Comparison of ENCODE assay signal across 8 cellular contexts in the genomic region with DNA sequence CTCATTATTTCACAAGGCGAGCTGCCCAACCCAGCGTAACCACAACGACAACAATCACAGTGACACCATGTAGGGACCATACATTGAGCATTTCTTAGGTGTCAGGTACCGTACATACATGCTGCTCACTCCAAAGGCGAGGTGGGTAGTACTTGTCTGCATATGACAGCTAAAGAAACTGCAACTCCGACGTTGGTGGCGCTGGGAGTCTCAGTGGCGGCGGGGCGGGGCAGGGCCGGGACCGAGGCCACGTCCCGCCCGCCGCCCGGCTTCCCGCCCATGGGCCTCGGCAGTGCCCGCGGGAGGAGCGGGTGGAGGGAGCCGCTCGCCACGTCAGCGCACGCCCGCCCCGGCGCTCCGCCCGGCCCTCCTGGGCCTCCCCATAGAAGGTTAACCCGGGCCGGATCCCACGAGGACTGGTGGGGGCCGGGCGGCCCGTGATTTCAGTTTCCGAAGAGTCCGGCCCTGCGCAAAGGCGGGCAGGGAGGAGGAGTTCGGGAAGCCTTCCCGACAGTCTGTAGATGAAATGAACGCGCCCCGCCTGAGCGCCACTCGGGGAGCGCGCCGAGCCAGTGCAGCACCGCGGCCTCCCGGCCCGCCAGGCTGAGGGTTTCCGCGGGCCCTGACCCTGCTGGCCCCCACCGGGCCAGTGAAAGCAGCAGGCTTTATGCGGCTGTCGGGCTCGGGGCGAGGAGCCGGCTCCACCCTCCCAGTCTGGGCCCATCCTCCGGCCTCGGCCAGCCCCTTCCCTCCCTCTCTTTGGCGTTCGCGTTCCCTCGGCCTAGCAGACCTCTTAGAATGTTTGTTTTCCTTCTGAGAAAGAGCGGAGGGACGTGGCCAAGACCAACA.
DNase-seq lines count a peak whose midpoint lies in the region; ATAC-seq and TF ChIP-seq lines count a peak whose summit lies in the region.

No MANE protein-coding gene starts in this region.

- H3K27ac ChIP-seq in Peyer's patch (peak overlapping the region; percentile 84 to 99 (median 92)), fibroblast of lung (ENCODE audit: insufficient read depth, low read length) (peak overlapping the region; percentile 80)
- peak overlapping the region; percentile 63 for H3K27ac ChIP-seq in naive thymus-derived CD4-positive, alpha-beta T cell (ENCODE audit: low read depth, low read length)

- peak; percentile 53 for DNase-seq in COLO829 (ENCODE audit: low spot score)
- peak; percentile 73 to 96 (median 94) for DNase-seq in Peyer's patch
- DNase-seq in fibroblast of lung (ENCODE audit: low read depth in 2 of 2) = peak; percentile 94
- peak; percentile 30 to 88 (median 49) for DNase-seq in naive thymus-derived CD4-positive, alpha-beta T cell

- H3K4me3 ChIP-seq in Peyer's patch (peak overlapping the region; percentile 46 to 70 (median 54)), fibroblast of lung (replicated peaks in 1 of 4; ENCODE audit: control extremely low read depth in 1 of 4, insufficient read depth in 1 of 4, low read depth in 3 of 4, low read length in 4 of 4) (peak overlapping the region; percentile 39 to 60 (median 52))
- peak overlapping the region; percentile 60 for H3K4me3 ChIP-seq in naive thymus-derived CD4-positive, alpha-beta T cell (ENCODE audit: low read length)

- peak overlapping the region; percentile 80 for H3K4me3 Mint-ChIP-seq in activated T-helper 17 cell treated with anti-CD3 and anti-CD28 coated beads, Interleukin-2, amount 50 U/mL, for 72 hours
- H3K4me3 Mint-ChIP-seq in naive thymus-derived CD4-positive, alpha-beta T cell = peak overlapping the region; percentile 74 to 86 (median 80)
- H3K4me3 Mint-ChIP-seq in stimulated activated memory B cell treated with anti-CD40 and anti-IgM and Interleukin-4, amounts not matched to agents 10 μg/mL and 1 μg/mL and 100 μg/mL, for 72 hours = peak overlapping the region; percentile 89

- H3K36me3 ChIP-seq in Peyer's patch = no peaks in the 10 kb centered on the region
- no peaks in the 10 kb centered on the region for H3K36me3 ChIP-seq in fibroblast of lung (ENCODE audit: control insufficient read depth, insufficient read depth, low read length)
- no peaks in the 10 kb centered on the region for H3K36me3 ChIP-seq in naive thymus-derived CD4-positive, alpha-beta T cell (ENCODE audit: control insufficient read depth in 2 of 3, insufficient read depth in 3 of 3, low read length in 3 of 3)

- POLR2A ChIA-PET in naive thymus-derived CD4-positive, alpha-beta T cell (lab: Charles Lee) = no interaction called here

- CTCF ChIA-PET in naive thymus-derived CD4-positive, alpha-beta T cell (lab: Charles Lee) = no interaction called here

- TF ChIP-seq CTCF in Peyer's patch (IDR thresholded peaks at IDR 0.05) (peak in 2 of 6 experiments; percentile 12 to 19), fibroblast of lung (conservative IDR thresholded peaks at IDR 0.05 in 1 of 2, IDR thresholded peaks at IDR 0.05 in 1 of 2; ENCODE audit: low read depth in 1 of 2, low read length in 2 of 2) (no peak)

- peak overlapping the region; percentile 84 for H3K9ac ChIP-seq in fibroblast of lung (ENCODE audit: insufficient read depth, low read length)

- no peaks in the 10 kb centered on the region for H3K27me3 ChIP-seq in Peyer's patch
- H3K27me3 ChIP-seq in fibroblast of lung (ENCODE audit: control insufficient read depth, insufficient read depth, low read length) = no peaks in the 10 kb centered on the region
- no peaks in the 10 kb centered on the region for H3K27me3 ChIP-seq in naive thymus-derived CD4-positive, alpha-beta T cell (ENCODE audit: control insufficient read depth in 2 of 2, insufficient read depth in 2 of 2, low read length in 2 of 2)

- H3K27me3 Mint-ChIP-seq in activated T-helper 17 cell treated with anti-CD3 and anti-CD28 coated beads, Interleukin-2, amount 50 U/mL, for 72 hours = no peaks in the 10 kb centered on the region
- H3K27me3 Mint-ChIP-seq in naive thymus-derived CD4-positive, alpha-beta T cell = no peaks in the 10 kb centered on the region
- no peaks in the 10 kb centered on the region for H3K27me3 Mint-ChIP-seq in stimulated activated memory B cell treated with anti-CD40 and anti-IgM and Interleukin-4, amounts not matched to agents 10 μg/mL and 1 μg/mL and 100 μg/mL, for 72 hours

- H3K27ac Mint-ChIP-seq in activated T-helper 17 cell treated with anti-CD3 and anti-CD28 coated beads, Interleukin-2, amount 50 U/mL, for 72 hours = peak overlapping the region; percentile 80
- H3K27ac Mint-ChIP-seq in naive thymus-derived CD4-positive, alpha-beta T cell = peak overlapping the region in 8 of 9 donors; percentile 33 to 91 (median 74)
- peak overlapping the region; percentile 94 for H3K27ac Mint-ChIP-seq in stimulated activated memory B cell treated with anti-CD40 and anti-IgM and Interleukin-4, amounts not matched to agents 10 μg/mL and 1 μg/mL and 100 μg/mL, for 72 hours

- H3K4me1 ChIP-seq in Peyer's patch = peaks cover 0 to 34% (median 6%) of the 10 kb centered on the region in 4 donors
- peaks cover 2% of the 10 kb centered on the region for H3K4me1 ChIP-seq in fibroblast of lung (ENCODE audit: control insufficient read depth, extremely low read depth, insufficient read depth, low read length)
- peaks cover 4% of the 10 kb centered on the region in 2 donors for H3K4me1 ChIP-seq in naive thymus-derived CD4-positive, alpha-beta T cell (ENCODE audit: control insufficient read depth in 2 of 2, insufficient read depth in 2 of 2, low read length in 2 of 2)

- no peaks in the 10 kb centered on the region for H3K36me3 Mint-ChIP-seq in activated T-helper 17 cell treated with anti-CD3 and anti-CD28 coated beads, Interleukin-2, amount 50 U/mL, for 72 hours (ENCODE audit: low read depth)
- peaks cover 0 to 4% (median 0%) of the 10 kb centered on the region in 5 donors for H3K36me3 Mint-ChIP-seq in naive thymus-derived CD4-positive, alpha-beta T cell
- H3K36me3 Mint-ChIP-seq in stimulated activated memory B cell treated with anti-CD40 and anti-IgM and Interleukin-4, amounts not matched to agents 10 μg/mL and 1 μg/mL and 100 μg/mL, for 72 hours = no peaks in the 10 kb centered on the region

- no peaks in the 10 kb centered on the region for H3K79me2 ChIP-seq in fibroblast of lung (ENCODE audit: control insufficient read depth, insufficient read depth, low read length)

- TF ChIP-seq POLR2A in Peyer's patch (IDR thresholded peaks at IDR 0.05) = peak; percentile 72 to 89

- H3K4me1 Mint-ChIP-seq in activated T-helper 17 cell treated with anti-CD3 and anti-CD28 coated beads, Interleukin-2, amount 50 U/mL, for 72 hours = peaks cover 6% of the 10 kb centered on the region
- H3K4me1 Mint-ChIP-seq in naive thymus-derived CD4-positive, alpha-beta T cell = peaks cover 5 to 38% (median 16%) of the 10 kb centered on the region in 7 donors
- peaks cover 12% of the 10 kb centered on the region for H3K4me1 Mint-ChIP-seq in stimulated activated memory B cell treated with anti-CD40 and anti-IgM and Interleukin-4, amounts not matched to agents 10 μg/mL and 1 μg/mL and 100 μg/mL, for 72 hours

- peak overlapping the region; percentile 86 for H3K4me2 ChIP-seq in fibroblast of lung (ENCODE audit: extremely low read depth, insufficient read depth, low read length)

- H3K9me3 ChIP-seq in Peyer's patch = no peaks in the 10 kb centered on the region
- H3K9me3 ChIP-seq in fibroblast of lung (ENCODE audit: control insufficient read depth, insufficient read depth, low read depth, low read length) = no peaks in the 10 kb centered on the region
- H3K9me3 ChIP-seq in naive thymus-derived CD4-positive, alpha-beta T cell (ENCODE audit: control insufficient read depth in 2 of 3, low read length in 3 of 3) = no peaks in the 10 kb centered on the region

- H3K9me3 Mint-ChIP-seq in activated T-helper 17 cell treated with anti-CD3 and anti-CD28 coated beads, Interleukin-2, amount 50 U/mL, for 72 hours = no peaks in the 10 kb centered on the region
- H3K9me3 Mint-ChIP-seq in naive thymus-derived CD4-positive, alpha-beta T cell = peaks cover 0 to 2% (median 0%) of the 10 kb centered on the region in 11 donors
- H3K9me3 Mint-ChIP-seq in stimulated activated memory B cell treated with anti-CD40 and anti-IgM and Interleukin-4, amounts not matched to agents 10 μg/mL and 1 μg/mL and 100 μg/mL, for 72 hours = no peaks in the 10 kb centered on the region

- H2AFZ ChIP-seq in fibroblast of lung (ENCODE audit: low read length) = peak overlapping the region; percentile 82

- intact Hi-C loops in naive thymus-derived CD4-positive, alpha-beta T cell (cut with micrococcal nuclease) = loop anchor here (1.0 to 5.0 kb wide), 13 partner anchors 17 to 794 kb away; a partner anchor contains a TSS

- ATAC-seq in GM19452 (IDR thresholded peaks at IDR 0.05; ENCODE audit: unreplicated experiment) = peak; percentile 89
- ATAC-seq in HG03565 (IDR thresholded peaks at IDR 0.05; ENCODE audit: unreplicated experiment) = peak; percentile 82
- peak; percentile 93 for ATAC-seq in activated T-helper 17 cell treated with anti-CD3 and anti-CD28 coated beads, Interleukin-2, amount 50 U/mL, for 72 hours (replicated peaks)
- ATAC-seq in naive thymus-derived CD4-positive, alpha-beta T cell = peak; percentile 91
- ATAC-seq in stimulated activated memory B cell treated with anti-CD40 and anti-IgM and Interleukin-4, amounts not matched to agents 10 μg/mL and 1 μg/mL and 100 μg/mL, for 72 hours = peak; percentile 96

- H4K20me1 ChIP-seq in fibroblast of lung (ENCODE audit: control insufficient read depth, extremely low read depth, insufficient read depth, low read length) = no peaks in the 10 kb centered on the region

Comparison
In these comparisons a context has a peak if more than half of its experiments do, and no peak if none do; other contexts are left out.
1. Peak in every context shown above with its lines: DNase-seq, ATAC-seq, H3K4me3 ChIP-seq and H3K27ac ChIP-seq.